In genomic region chr9:136411358-136411757, GRCh38 we compare ENCODE assay signal across 7 cellular contexts. TPM values are rescaled to one million over a fixed set of nuclear protein-coding genes. Genes with fewer than 3 reads are reported as not detected.
A peak's percentile ranks its signal among the peaks of the same experiment; 100 is the strongest.
DNase-seq lines count a peak whose midpoint lies in the region; ATAC-seq lines count a peak whose summit lies in the region.

No MANE protein-coding gene starts in this region.

- H3K9ac ChIP-seq in iPS-20b (ENCODE audit: low read depth, low read length): peak overlapping the region; percentile 93

- peaks cover 3% of the 10 kb centered on the region; the same call in 1 of the 2 replicates for H3K4me1 ChIP-seq in iPS-20b (ENCODE audit: insufficient read depth, low read length)

- H3K36me3 Mint-ChIP-seq in activated T-helper 17 cell treated with anti-CD3 and anti-CD28 coated beads, Interleukin-2, amount 50 U/mL, for 72 hours (ENCODE audit: low read depth): peaks cover 95% of the 10 kb centered on the region
- peaks cover 62% of the 10 kb centered on the region for H3K36me3 Mint-ChIP-seq in stimulated activated naive CD8-positive, alpha-beta T cell treated with anti-CD3 and anti-CD28 coated beads, Interleukin-15, Interleukin-2, amounts not matched to agents 100 ng/mL and 50 ng/mL, for 24 hours (ENCODE audit: low read depth)

- peak overlapping the region; percentile 81 for H3K27ac Mint-ChIP-seq in activated T-helper 17 cell treated with anti-CD3 and anti-CD28 coated beads, Interleukin-2, amount 50 U/mL, for 72 hours
- H3K27ac Mint-ChIP-seq in stimulated activated naive CD8-positive, alpha-beta T cell treated with anti-CD3 and anti-CD28 coated beads, Interleukin-15, Interleukin-2, amounts not matched to agents 100 ng/mL and 50 ng/mL, for 24 hours: peak overlapping the region; percentile 92

- no peaks in the 10 kb centered on the region for H3K27me3 Mint-ChIP-seq in activated T-helper 17 cell treated with anti-CD3 and anti-CD28 coated beads, Interleukin-2, amount 50 U/mL, for 72 hours
- no peaks in the 10 kb centered on the region for H3K27me3 Mint-ChIP-seq in stimulated activated naive CD8-positive, alpha-beta T cell treated with anti-CD3 and anti-CD28 coated beads, Interleukin-15, Interleukin-2, amounts not matched to agents 100 ng/mL and 50 ng/mL, for 24 hours

- no peaks in the 10 kb centered on the region for H3K9me3 Mint-ChIP-seq in activated T-helper 17 cell treated with anti-CD3 and anti-CD28 coated beads, Interleukin-2, amount 50 U/mL, for 72 hours
- no peaks in the 10 kb centered on the region for H3K9me3 Mint-ChIP-seq in stimulated activated naive CD8-positive, alpha-beta T cell treated with anti-CD3 and anti-CD28 coated beads, Interleukin-15, Interleukin-2, amounts not matched to agents 100 ng/mL and 50 ng/mL, for 24 hours

- H3K4me1 Mint-ChIP-seq in activated T-helper 17 cell treated with anti-CD3 and anti-CD28 coated beads, Interleukin-2, amount 50 U/mL, for 72 hours: peaks cover 26% of the 10 kb centered on the region
- peaks cover 50% of the 10 kb centered on the region for H3K4me1 Mint-ChIP-seq in stimulated activated naive CD8-positive, alpha-beta T cell treated with anti-CD3 and anti-CD28 coated beads, Interleukin-15, Interleukin-2, amounts not matched to agents 100 ng/mL and 50 ng/mL, for 24 hours (ENCODE audit: low read depth)

- H3K27ac ChIP-seq in iPS-20b (ENCODE audit: low read length): no peak overlapping the region

- no peaks in the 10 kb centered on the region for H3K27me3 ChIP-seq in iPS-20b (ENCODE audit: insufficient read depth, low read length)

- H3K4me3 ChIP-seq in iPS-20b (ENCODE audit: low read length): peak overlapping the region; percentile 95

- peak overlapping the region; percentile 89 for H3K4me3 Mint-ChIP-seq in activated T-helper 17 cell treated with anti-CD3 and anti-CD28 coated beads, Interleukin-2, amount 50 U/mL, for 72 hours
- H3K4me3 Mint-ChIP-seq in stimulated activated naive CD8-positive, alpha-beta T cell treated with anti-CD3 and anti-CD28 coated beads, Interleukin-15, Interleukin-2, amounts not matched to agents 100 ng/mL and 50 ng/mL, for 24 hours: peak overlapping the region; percentile 98

- peaks cover 64% of the 10 kb centered on the region for H3K36me3 ChIP-seq in iPS-20b (ENCODE audit: insufficient read depth, low read depth, low read length)

- peak; percentile 18 for ATAC-seq in activated T-helper 17 cell treated with anti-CD3 and anti-CD28 coated beads, Interleukin-2, amount 50 U/mL, for 72 hours (replicated peaks)
- no peak for ATAC-seq in HG03045 (IDR thresholded peaks at IDR 0.05; ENCODE audit: unreplicated experiment)

- no peaks in the 10 kb centered on the region for H3K9me3 ChIP-seq in iPS-20b (ENCODE audit: insufficient read depth, low read depth, low read length)

- DNase-seq in HT-29 (ENCODE audit: low spot score) (peak; percentile 26), NCI-H2227 (lab: John Stamatoyannopoulos, UW; ENCODE audit: unreplicated experiment) (no peak), COR-L47 (lab: John Stamatoyannopoulos, UW) (no peak)

RNA-seq across cellular contexts. Expression of gene PMPCA, which starts 0.9 kb away (rescaled TPM):
- total RNA-seq in HT-29 (2014; rRNA removed; shearing (Covaris generic)): 147 and 152 TPM in 2 replicates
- total RNA-seq in activated T-helper 17 cell treated with anti-CD3 and anti-CD28 coated beads, Interleukin-2, amount 50 U/mL, for 72 hours: 100 to 1,000 TPM in 1 of 2 donors, 10 to 100 TPM in 1; 89.7 to 123 TPM

RNA-seq across cellular contexts. Expression of gene ENTR1, which starts 0.9 kb away (rescaled TPM):
- 178 and 196 TPM in 2 replicates for total RNA-seq in HT-29 (2014; rRNA removed; shearing (Covaris generic))
- total RNA-seq in activated T-helper 17 cell treated with anti-CD3 and anti-CD28 coated beads, Interleukin-2, amount 50 U/mL, for 72 hours: 10 to 100 TPM; 56.3 to 81.0 TPM

RNA-seq across cellular contexts. Expression of gene SNAPC4, which starts 11.4 kb away (rescaled TPM):
- 19.0 and 21.0 TPM in 2 replicates for total RNA-seq in HT-29 (2014; rRNA removed; shearing (Covaris generic))
- total RNA-seq in activated T-helper 17 cell treated with anti-CD3 and anti-CD28 coated beads, Interleukin-2, amount 50 U/mL, for 72 hours: 10 to 100 TPM; 16.3 to 21.9 TPM

RNA-seq across cellular contexts. Expression of gene INPP5E, which starts 28.3 kb away (rescaled TPM):
- 15.9 and 16.4 TPM in 2 replicates for total RNA-seq in HT-29 (2014; rRNA removed; shearing (Covaris generic))
- total RNA-seq in activated T-helper 17 cell treated with anti-CD3 and anti-CD28 coated beads, Interleukin-2, amount 50 U/mL, for 72 hours: 10 to 100 TPM; 14.2 to 18.2 TPM

RNA-seq across cellular contexts. Expression of gene CARD9, which starts 37.9 kb away (rescaled TPM):
- 98.9 and 116 TPM in 2 replicates for total RNA-seq in HT-29 (2014; rRNA removed; shearing (Covaris generic))
- 1 to 10 TPM; 6.1 to 6.4 TPM for total RNA-seq in activated T-helper 17 cell treated with anti-CD3 and anti-CD28 coated beads, Interleukin-2, amount 50 U/mL, for 72 hours
